Comparison of ENCODE assay signal across 8 cellular contexts in genomic region chr19:15551183-15552004, GRCh38.
DNase-seq lines count a peak whose midpoint lies in the region; ATAC-seq lines count a peak whose summit lies in the region.

No MANE protein-coding gene starts in this region.

- ATAC-seq in HG03432 (IDR thresholded peaks at IDR 0.05; ENCODE audit: unreplicated experiment) (no peak), GM21367 (IDR thresholded peaks at IDR 0.05; ENCODE audit: unreplicated experiment) (no peak)

- peak; percentile 21 for DNase-seq in DMS114 treated with DMSO at 0.1 percent for 48 hours (lab: John Stamatoyannopoulos, UW; ENCODE audit: unreplicated experiment)
- peak; percentile 60 for DNase-seq in NCI-H774 (lab: John Stamatoyannopoulos, UW)
- peak; percentile 45 to 55 for DNase-seq in activated T-helper 1 cell treated with anti-CD3 and anti-CD28 coated beads, Interleukin-2, amount 50 U/mL, for 16 hours (ENCODE audit: low read depth in 1 of 2, low spot score in 1 of 2)
- peak; percentile 7 for DNase-seq in iPS DF 4.7 (ENCODE audit: extremely low read depth, low spot score)
- DNase-seq in stimulated activated CD4-positive, alpha-beta T cell treated with anti-CD3 and anti-CD28 coated beads, TNF-alpha, amount 100 ng/mL, for 24 hours (ENCODE audit: low read depth in 3 of 3) = peak; percentile 45 to 61 (median 50)
- DNase-seq in NCI-H187 (lab: John Stamatoyannopoulos, UW) = no peak

Comparison
In these comparisons a context has a peak if more than half of its experiments do, and no peak if none do; other contexts are left out.
1. DNase-seq: peak in DMS114 treated with DMSO at 0.1 percent for 48 hours (single experiment), NCI-H774 (single experiment), activated T-helper 1 cell treated with anti-CD3 and anti-CD28 coated beads, Interleukin-2, amount 50 U/mL, for 16 hours (2 of 2), iPS DF 4.7 (single experiment) and stimulated activated CD4-positive, alpha-beta T cell treated with anti-CD3 and anti-CD28 coated beads, TNF-alpha, amount 100 ng/mL, for 24 hours (3 of 3); none in NCI-H187 (0 of 2).